In the genomic region with DNA sequence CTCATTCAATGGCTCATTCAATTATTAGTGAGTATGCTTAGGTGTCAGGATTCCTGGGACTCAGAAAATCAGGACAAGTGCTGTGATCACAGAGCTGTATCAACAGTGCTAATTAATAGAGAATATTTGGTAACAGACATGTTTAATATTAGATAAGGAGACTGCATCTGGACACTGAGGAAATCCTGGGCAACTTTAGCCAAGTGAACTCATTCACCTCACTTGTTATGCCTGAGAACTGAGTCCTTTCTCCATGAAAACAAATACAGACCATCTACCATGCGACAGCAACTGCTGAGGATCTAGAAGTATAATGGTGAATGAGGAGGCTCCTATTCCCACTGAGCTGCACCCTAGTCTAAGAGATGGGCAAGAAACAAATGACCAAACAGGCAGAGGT, we compare ENCODE assay signal across 1 cellular context.
TF ChIP-seq lines count a peak whose summit lies in the region.

No MANE protein-coding gene starts in this region.

TF ChIP-seq in H1, 55 proteins besides CTCF, POLR2A, EP300 and RAD21:
- no peak for TF ChIP-seq SIRT6 (IDR thresholded peaks at IDR 0.05; ENCODE audit: low read length)
- TF ChIP-seq, protein P1, sequence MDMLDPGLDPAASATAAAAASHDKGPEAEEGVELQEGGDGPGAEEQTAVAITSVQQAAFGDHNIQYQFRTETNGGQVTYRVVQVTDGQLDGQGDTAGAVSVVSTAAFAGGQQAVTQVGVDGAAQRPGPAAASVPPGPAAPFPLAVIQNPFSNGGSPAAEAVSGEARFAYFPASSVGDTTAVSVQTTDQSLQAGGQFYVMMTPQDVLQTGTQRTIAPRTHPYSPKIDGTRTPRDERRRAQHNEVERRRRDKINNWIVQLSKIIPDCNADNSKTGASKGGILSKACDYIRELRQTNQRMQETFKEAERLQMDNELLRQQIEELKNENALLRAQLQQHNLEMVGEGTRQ (IDR thresholded peaks at IDR 0.05; ENCODE audit: low read length) = no peak
- TF ChIP-seq TAF1 (IDR thresholded peaks at IDR 0.05; ENCODE audit: low read depth, low read length) = no peak
- no peak for TF ChIP-seq TBP (IDR thresholded peaks at IDR 0.05; ENCODE audit: low read depth, low read length)
- TF ChIP-seq, protein P2, sequence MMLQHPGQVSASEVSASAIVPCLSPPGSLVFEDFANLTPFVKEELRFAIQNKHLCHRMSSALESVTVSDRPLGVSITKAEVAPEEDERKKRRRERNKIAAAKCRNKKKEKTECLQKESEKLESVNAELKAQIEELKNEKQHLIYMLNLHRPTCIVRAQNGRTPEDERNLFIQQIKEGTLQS (IDR thresholded peaks at IDR 0.05; ENCODE audit: insufficient read depth, low read depth, low read length) = no peak
- TF ChIP-seq, protein P3, sequence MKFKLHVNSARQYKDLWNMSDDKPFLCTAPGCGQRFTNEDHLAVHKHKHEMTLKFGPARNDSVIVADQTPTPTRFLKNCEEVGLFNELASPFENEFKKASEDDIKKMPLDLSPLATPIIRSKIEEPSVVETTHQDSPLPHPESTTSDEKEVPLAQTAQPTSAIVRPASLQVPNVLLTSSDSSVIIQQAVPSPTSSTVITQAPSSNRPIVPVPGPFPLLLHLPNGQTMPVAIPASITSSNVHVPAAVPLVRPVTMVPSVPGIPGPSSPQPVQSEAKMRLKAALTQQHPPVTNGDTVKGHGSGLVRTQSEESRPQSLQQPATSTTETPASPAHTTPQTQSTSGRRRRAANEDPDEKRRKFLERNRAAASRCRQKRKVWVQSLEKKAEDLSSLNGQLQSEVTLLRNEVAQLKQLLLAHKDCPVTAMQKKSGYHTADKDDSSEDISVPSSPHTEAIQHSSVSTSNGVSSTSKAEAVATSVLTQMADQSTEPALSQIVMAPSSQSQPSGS (IDR thresholded peaks at IDR 0.05; ENCODE audit: low read length) = no peak
- TF ChIP-seq JUN (IDR thresholded peaks at IDR 0.05; ENCODE audit: low read depth, low read length) = no peak
TF ChIP-seq in H1: peak in this region for 0.
